13 cellular contexts compared by ENCODE assay signal in the genomic region with DNA sequence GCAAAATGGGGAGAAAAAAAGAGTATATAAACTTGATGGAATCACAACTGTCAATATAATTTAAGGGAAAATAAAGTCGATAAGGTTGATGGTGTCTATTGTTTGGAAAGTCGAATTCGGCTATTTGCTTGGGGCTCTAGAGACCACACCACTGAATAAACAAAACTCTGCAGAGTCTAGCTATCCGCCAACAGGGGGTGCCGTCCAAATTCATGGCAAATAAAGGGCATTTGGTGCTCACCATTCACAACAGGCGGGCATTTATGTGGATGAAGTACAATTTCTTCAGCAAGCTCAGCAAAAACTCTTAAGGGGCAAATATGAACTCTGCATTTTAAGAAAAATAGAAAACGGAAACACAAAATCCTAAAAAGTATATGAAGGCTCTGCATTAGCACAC. TPM values are rescaled to one million over a fixed set of nuclear protein-coding genes. Genes with fewer than 3 reads are reported as not detected.
DNase-seq lines count a peak whose midpoint lies in the region; ATAC-seq and TF ChIP-seq lines count a peak whose summit lies in the region.
"Had no signal": no experiment of that assay in that cellular context is flagged by ENCODE, and none has a peak within 500 bp of the region (broad histone marks: within the 10 kb centered on the region; RNA-seq: fewer than 3 reads in every experiment).

No MANE protein-coding gene starts in this region.

- ATAC-seq in lower lobe of right lung (no peak), T-helper 17 cell (no peak)
- ATAC-seq: activated CD4-positive, alpha-beta T cell treated with anti-CD3 and anti-CD28 coated beads for 36 hours; sciatic nerve had no signal

- H4K20me1 ChIP-seq in Karpas-422 (ENCODE audit: insufficient read depth, low read depth, low read length): no peaks in the 10 kb centered on the region

- in situ Hi-C loops in brain microvascular endothelial cell (cut with HindIII; ENCODE audit: low pct_ligation_motif_present, low sequenced_read_pairs): no loop called here

- no peak overlapping the region for H3K4me3 ChIP-seq in GM12864 (ENCODE audit: low read depth, low read length)
- H3K4me3 ChIP-seq in LNCaP clone FGC (ENCODE audit: low read depth, low read length): no peak overlapping the region
- H3K4me3 ChIP-seq in brain microvascular endothelial cell (ENCODE audit: low read depth, low read length): no peak overlapping the region
- no peak overlapping the region for H3K4me3 ChIP-seq in lower lobe of right lung
- no peak overlapping the region for H3K4me3 ChIP-seq in Karpas-422 (ENCODE audit: low read length)
- H3K4me3 ChIP-seq: suprapubic skin had no signal

- no peak overlapping the region for H3K4me3 Mint-ChIP-seq in T-helper 17 cell
- H3K4me3 Mint-ChIP-seq: activated CD4-positive, alpha-beta T cell treated with anti-CD3 and anti-CD28 coated beads for 36 hours; activated T-helper 1 cell treated with anti-CD3 and anti-CD28 coated beads, Interleukin-12 subunit alpha, Interleukin-12 subunit beta, Interleukin-2, Interleukin-4 antibody, amounts not matched to agents 30 ng/mL and 10 ng/mL and 1 ng/mL, durations not matched to agents 14 hours and 24 hours and 36 hours had no signal

- H2AFZ ChIP-seq in Karpas-422 (ENCODE audit: low read length): no peak overlapping the region

- H3K36me3 ChIP-seq in brain microvascular endothelial cell (replicated peaks) (no peaks in the 10 kb centered on the region), lower lobe of right lung (peaks cover 10% of the 10 kb centered on the region), Karpas-422 (ENCODE audit: insufficient read depth, low read length) (no peaks in the 10 kb centered on the region)
- H3K36me3 ChIP-seq: suprapubic skin had no signal

- no peaks in the 10 kb centered on the region for H3K27me3 Mint-ChIP-seq in T-helper 17 cell
- H3K27me3 Mint-ChIP-seq: activated CD4-positive, alpha-beta T cell treated with anti-CD3 and anti-CD28 coated beads for 36 hours had no signal

- intact Hi-C loops in lower lobe of right lung (cut with DNase I): no loop called here

- no peaks in the 10 kb centered on the region for H3K9me2 ChIP-seq in Karpas-422 (replicated peaks; ENCODE audit: insufficient read depth, low read length)

- TF ChIP-seq CTCF in GM12864 (IDR thresholded peaks at IDR 0.05; ENCODE audit: low read depth, low read length, missing control alignments) (peak; percentile 20), LNCaP clone FGC (IDR thresholded peaks at IDR 0.05; ENCODE audit: control insufficient read depth, extremely low read depth, insufficient read depth) (peak; percentile 17; the same call in 1 of the 2 replicates), brain microvascular endothelial cell (IDR thresholded peaks at IDR 0.05; ENCODE audit: low read depth, low read length, missing control alignments) (peak; percentile 45), lower lobe of right lung (IDR thresholded peaks at IDR 0.05) (peak; percentile 8)

- H3K4me1 Mint-ChIP-seq in T-helper 17 cell: no peaks in the 10 kb centered on the region
- H3K4me1 Mint-ChIP-seq: activated CD4-positive, alpha-beta T cell treated with anti-CD3 and anti-CD28 coated beads for 36 hours had no signal

- H3K27me3 ChIP-seq in brain microvascular endothelial cell (replicated peaks): no peaks in the 10 kb centered on the region
- no peaks in the 10 kb centered on the region for H3K27me3 ChIP-seq in lower lobe of right lung (ENCODE audit: low read depth)
- no peaks in the 10 kb centered on the region for H3K27me3 ChIP-seq in Karpas-422 (ENCODE audit: low read length)
- H3K27me3 ChIP-seq: suprapubic skin had no signal

- H3K27ac Mint-ChIP-seq in T-helper 17 cell: no peak overlapping the region
- H3K27ac Mint-ChIP-seq: activated CD4-positive, alpha-beta T cell treated with anti-CD3 and anti-CD28 coated beads for 36 hours; activated T-helper 1 cell treated with anti-CD3 and anti-CD28 coated beads, Interleukin-12 subunit alpha, Interleukin-12 subunit beta, Interleukin-2, Interleukin-4 antibody, amounts not matched to agents 30 ng/mL and 10 ng/mL and 1 ng/mL, durations not matched to agents 14 hours and 24 hours and 36 hours had no signal

- H3K4me1 ChIP-seq in lower lobe of right lung (peaks cover 13% of the 10 kb centered on the region), Karpas-422 (ENCODE audit: low read length) (no peaks in the 10 kb centered on the region)

- no peak for DNase-seq in GM12864 (ENCODE audit: low read depth)
- DNase-seq in LNCaP clone FGC (ENCODE audit: low read depth): no peak
- no peak for DNase-seq in brain microvascular endothelial cell
- DNase-seq in lower lobe of right lung: no peak
- DNase-seq in T-helper 17 cell: no peak
- DNase-seq in NCI-H1436 (lab: John Stamatoyannopoulos, UW): no peak
- DNase-seq in NCI-H1092 treated with DMSO at 0.1 percent for 48 hours (lab: John Stamatoyannopoulos, UW): no peak
- DNase-seq in Karpas-422: no peak
- DNase-seq: activated CD4-positive, alpha-beta T cell treated with anti-CD3 and anti-CD28 coated beads for 36 hours; NCI-H345 had no signal

- no peak overlapping the region for H3K4me2 ChIP-seq in Karpas-422 (ENCODE audit: low read depth, low read length, poor library complexity, severe bottlenecking)

- H3K9me3 ChIP-seq in lower lobe of right lung: no peaks in the 10 kb centered on the region
- H3K9me3 ChIP-seq in T-helper 17 cell (ENCODE audit: control insufficient read depth, low read length, poor library complexity, severe bottlenecking): no peaks in the 10 kb centered on the region
- no peaks in the 10 kb centered on the region; the same call in 1 of the 2 replicates for H3K9me3 ChIP-seq in Karpas-422 (ENCODE audit: low read length)
- H3K9me3 ChIP-seq: suprapubic skin had no signal

- H3K9ac ChIP-seq in Karpas-422 (ENCODE audit: low read length): no peak overlapping the region

- H3K27ac ChIP-seq in brain microvascular endothelial cell (no peak overlapping the region), lower lobe of right lung (no peak overlapping the region), Karpas-422 (ENCODE audit: low read length) (no peak overlapping the region)
- H3K27ac ChIP-seq: suprapubic skin had no signal

- no peaks in the 10 kb centered on the region for H3K79me2 ChIP-seq in Karpas-422 (ENCODE audit: low read length)

- H3K36me3 Mint-ChIP-seq in T-helper 17 cell (ENCODE audit: low read depth): no peaks in the 10 kb centered on the region

RNA-seq across cellular contexts. Expression of gene CD36, which starts 23.3 kb away (rescaled TPM):
- total RNA-seq in lower lobe of right lung: 141 TPM
- 1 to 10 TPM; 6.8 to 8.7 TPM for total RNA-seq in T-helper 17 cell
- total RNA-seq in Karpas-422 (2014; rRNA removed; shearing (Covaris generic); ENCODE audit: low replicate concordance): not detected in 2 replicates
- total RNA-seq: activated CD4-positive, alpha-beta T cell treated with anti-CD3 and anti-CD28 coated beads for 36 hours; activated T-helper 1 cell treated with anti-CD3 and anti-CD28 coated beads, Interleukin-12 subunit alpha, Interleukin-12 subunit beta, Interleukin-2, Interleukin-4 antibody, amounts not matched to agents 30 ng/mL and 10 ng/mL and 1 ng/mL, durations not matched to agents 14 hours and 24 hours and 36 hours had no signal

Comparison
In these comparisons a context has a peak if more than half of its experiments do, and no peak if none do; other contexts are left out.
1. RNA of gene CD36, which starts 23.3 kb away (total RNA-seq): 141 TPM in lower lobe of right lung (single experiment); 6.8 to 8.7 TPM in T-helper 17 cell and not detected in Karpas-422; every median in the first group is over 10 times any median in the second.
2. Peak in every context shown above with its lines, with median percentiles within 50 percentile points of each other: CTCF ChIP-seq.